In genomic region chr15:60460931-60461330, GRCh38 we compare ENCODE assay signal across 1 cellular context.
TF ChIP-seq lines count a peak whose summit lies in the region.

No MANE protein-coding gene starts in this region.

TF ChIP-seq in IMR-90, 13 proteins besides CTCF, POLR2A, EP300 and RAD21 (continued from another document):
- TF ChIP-seq MAZ (IDR thresholded peaks at IDR 0.05; ENCODE audit: borderline replicate concordance, low read depth, low read length) (no peak), NFE2L2 (IDR thresholded peaks at IDR 0.05; ENCODE audit: low read depth, low read length) (no peak), RFX5 (IDR thresholded peaks at IDR 0.05; ENCODE audit: low read depth, low read length) (no peak)
